Comparison of ENCODE assay signal across 19 cellular contexts in the genomic region with DNA sequence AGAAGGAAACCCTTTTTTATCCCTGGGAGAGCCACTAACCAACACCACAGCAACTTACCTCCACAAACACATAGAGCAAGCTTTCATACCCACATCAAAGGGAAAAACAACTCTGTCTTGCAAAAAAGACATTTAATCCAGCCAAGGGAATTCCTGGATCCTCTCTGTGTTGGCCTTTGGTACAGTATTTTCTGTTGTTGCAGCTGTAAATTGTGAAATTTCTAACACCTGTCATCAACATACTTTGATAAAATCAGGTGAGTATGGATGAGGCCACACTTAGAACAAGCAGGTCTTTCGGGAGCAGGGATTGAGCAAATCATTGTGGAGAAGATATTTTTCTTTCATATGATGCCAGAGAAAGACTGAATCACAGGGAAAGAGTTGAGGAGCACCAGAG.
DNase-seq lines count a peak whose midpoint lies in the region; ATAC-seq and TF ChIP-seq lines count a peak whose summit lies in the region.
"Had no signal": no experiment of that assay in that cellular context is flagged by ENCODE, and none has a peak within 500 bp of the region (broad histone marks: within the 10 kb centered on the region; RNA-seq: fewer than 3 reads in every experiment).

No MANE protein-coding gene starts in this region.

- H3K9me3 Mint-ChIP-seq in CD14-positive monocyte (no peaks in the 10 kb centered on the region), HFFc6 (no peaks in the 10 kb centered on the region)
- no peaks in the 10 kb centered on the region for H3K9me3 Mint-ChIP-seq in stimulated activated memory B cell treated with anti-CD40 and anti-IgM and Interleukin-4, amounts not matched to agents 10 μg/mL and 1 μg/mL and 100 μg/mL, for 72 hours
- H3K9me3 Mint-ChIP-seq: GM23338 had no signal

- H3K4me1 Mint-ChIP-seq in CD14-positive monocyte (peaks cover 59% of the 10 kb centered on the region), HFFc6 (ENCODE audit: low read depth) (no peaks in the 10 kb centered on the region)
- H3K4me1 Mint-ChIP-seq in stimulated activated memory B cell treated with anti-CD40 and anti-IgM and Interleukin-4, amounts not matched to agents 10 μg/mL and 1 μg/mL and 100 μg/mL, for 72 hours = no peaks in the 10 kb centered on the region

- peak overlapping the region; percentile 72 for H3K27ac ChIP-seq in suprapubic skin
- H3K27ac ChIP-seq: C4-2B, SK-N-MC had no signal

- peaks cover 66% of the 10 kb centered on the region for H3K4me1 ChIP-seq in suprapubic skin

- H3K27me3 Mint-ChIP-seq in CD14-positive monocyte (ENCODE audit: low read depth in 3 of 3) (peaks cover 0 to 2% (median 0%) of the 10 kb centered on the region in 3 donors), HFFc6 (ENCODE audit: insufficient read depth) (peaks cover 12% of the 10 kb centered on the region)
- peaks cover 11% of the 10 kb centered on the region for H3K27me3 Mint-ChIP-seq in stimulated activated memory B cell treated with anti-CD40 and anti-IgM and Interleukin-4, amounts not matched to agents 10 μg/mL and 1 μg/mL and 100 μg/mL, for 72 hours

- no peak for ATAC-seq in stimulated activated memory B cell treated with anti-CD40 and anti-IgM and Interleukin-4, amounts not matched to agents 10 μg/mL and 1 μg/mL and 100 μg/mL, for 72 hours
- ATAC-seq: GM23338, HCT116 had no signal

- H3K36me3 ChIP-seq in suprapubic skin = no peaks in the 10 kb centered on the region
- H3K36me3 ChIP-seq: MG63 had no signal

- H3K4me3 ChIP-seq in suprapubic skin = no peak overlapping the region
- H3K4me3 ChIP-seq: GM23338, MG63, SK-N-MC had no signal

- 36% methylated on average over 1 of the region's 1 CpG for WGBS in suprapubic skin

- H3K27ac Mint-ChIP-seq in CD14-positive monocyte = peak overlapping the region; percentile 76 to 88 (median 85)
- no peak overlapping the region for H3K27ac Mint-ChIP-seq in HFFc6
- no peak overlapping the region for H3K27ac Mint-ChIP-seq in stimulated activated memory B cell treated with anti-CD40 and anti-IgM and Interleukin-4, amounts not matched to agents 10 μg/mL and 1 μg/mL and 100 μg/mL, for 72 hours
- H3K27ac Mint-ChIP-seq: GM23338 had no signal

- no peak for TF ChIP-seq POLR2A in suprapubic skin (IDR thresholded peaks at IDR 0.05)

- H3K9me3 ChIP-seq in suprapubic skin = no peaks in the 10 kb centered on the region
- H3K9me3 ChIP-seq: MG63 had no signal

- intact Hi-C loops in CD14-positive monocyte (cut with micrococcal nuclease) = no loop called here

- H3K27me3 ChIP-seq in suprapubic skin = no peaks in the 10 kb centered on the region
- H3K27me3 ChIP-seq: MG63 had no signal

- DNase-seq in CD14-positive monocyte (ENCODE audit: low spot score) = no peak
- peak; percentile 18 for DNase-seq in amniotic epithelial cell (ENCODE audit: low read depth)
- DNase-seq in islet precursor cell = peak; percentile 46
- no peak for DNase-seq in suprapubic skin (ENCODE audit: low spot score in 2 of 2)
- no peak for DNase-seq in stimulated activated CD4-positive, alpha-beta T cell treated with anti-CD3 and anti-CD28 coated beads, Interleukin-4, amount 100 ng/mL, for 24 hours
- no peak for DNase-seq in HFFc6
- DNase-seq in stimulated activated CD8-positive, alpha-beta memory T cell treated with anti-CD3 and anti-CD28 coated beads, Interleukin-4, amount 100 ng/mL, for 48 hours = no peak
- DNase-seq: GDM1, MG63, NCI-H1417 treated with DMSO at 0.1 percent for 48 hours, NCI-H187, NCI-H446 treated with DMSO at 0.1 percent for 48 hours, NCI-H526 treated with DMSO at 0.1 percent for 48 hours, SHP77 had no signal

- H3K36me3 Mint-ChIP-seq in CD14-positive monocyte (no peaks in the 10 kb centered on the region), HFFc6 (ENCODE audit: low read depth) (no peaks in the 10 kb centered on the region)
- H3K36me3 Mint-ChIP-seq in stimulated activated memory B cell treated with anti-CD40 and anti-IgM and Interleukin-4, amounts not matched to agents 10 μg/mL and 1 μg/mL and 100 μg/mL, for 72 hours = no peaks in the 10 kb centered on the region

- TF ChIP-seq CTCF in CD14-positive monocyte (IDR thresholded peaks at IDR 0.05) = no peak
- no peak for TF ChIP-seq CTCF in suprapubic skin (IDR thresholded peaks at IDR 0.05)
- TF ChIP-seq CTCF in HFFc6 (IDR thresholded peaks at IDR 0.05) = no peak

- H3K4me3 Mint-ChIP-seq in CD14-positive monocyte (peak overlapping the region in 1 of 2 donors; percentile 78), HFFc6 (no peak overlapping the region)
- no peak overlapping the region for H3K4me3 Mint-ChIP-seq in stimulated activated memory B cell treated with anti-CD40 and anti-IgM and Interleukin-4, amounts not matched to agents 10 μg/mL and 1 μg/mL and 100 μg/mL, for 72 hours
- H3K4me3 Mint-ChIP-seq: GM23338 had no signal

- TF ChIP-seq EP300 in suprapubic skin (IDR thresholded peaks at IDR 0.05) = no peak

Comparison
In these comparisons a context has a peak if more than half of its experiments do, and no peak if none do; other contexts are left out.
1. DNase-seq: peak in amniotic epithelial cell (single experiment) and islet precursor cell (single experiment); none in CD14-positive monocyte (single experiment), suprapubic skin (0 of 2), stimulated activated CD4-positive, alpha-beta T cell treated with anti-CD3 and anti-CD28 coated beads, Interleukin-4, amount 100 ng/mL, for 24 hours (single experiment), HFFc6 (single experiment) and stimulated activated CD8-positive, alpha-beta memory T cell treated with anti-CD3 and anti-CD28 coated beads, Interleukin-4, amount 100 ng/mL, for 48 hours (single experiment).
2. H3K27ac Mint-ChIP-seq: peak in CD14-positive monocyte (7 of 7); none in HFFc6 (single experiment) and stimulated activated memory B cell treated with anti-CD40 and anti-IgM and Interleukin-4, amounts not matched to agents 10 μg/mL and 1 μg/mL and 100 μg/mL, for 72 hours (single experiment).